Comparison of ENCODE assay signal across 8 cellular contexts in the genomic region with DNA sequence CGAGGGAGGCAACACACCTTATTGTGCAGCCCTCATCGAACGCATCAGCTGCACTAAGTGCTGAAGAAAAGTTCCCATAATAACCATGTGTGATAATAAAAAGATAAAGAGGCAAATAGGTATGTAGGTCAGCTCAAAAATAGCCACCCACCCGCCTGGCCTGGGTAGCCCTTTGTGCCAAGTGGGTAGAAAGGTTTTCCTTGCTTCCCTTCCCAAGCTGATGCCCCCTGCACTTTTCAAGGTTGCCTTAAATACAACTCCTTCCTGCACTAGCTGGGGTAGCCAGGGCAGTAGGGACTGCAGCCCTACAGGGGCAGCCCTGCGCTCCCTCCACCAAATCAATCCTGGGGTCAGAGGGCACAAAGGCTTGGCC. TPM values are rescaled to one million over a fixed set of nuclear protein-coding genes. Genes with fewer than 3 reads are reported as not detected.
DNase-seq lines count a peak whose midpoint lies in the region; ATAC-seq and TF ChIP-seq lines count a peak whose summit lies in the region.

No MANE protein-coding gene starts in this region.

- POLR2A ChIA-PET in GM10248 (lab: Yijun Ruan, JAX), result interaction anchor here (0.6 to 3.6 kb wide), 4 partner anchors 15 to 37 kb away, joined by 3 to 50 read pairs (median 10); a partner anchor contains a TSS

- peak overlapping the region; percentile 86 for H3K4me3 Mint-ChIP-seq in central memory CD8-positive, alpha-beta T cell

- H3K4me1 Mint-ChIP-seq in central memory CD8-positive, alpha-beta T cell, result peaks cover 62% of the 10 kb centered on the region

- TF ChIP-seq CTCF in GM10248 (IDR thresholded peaks at IDR 0.05; ENCODE audit: control extremely low read depth, extremely low read depth, low read depth, missing control alignments), result no peak

- DNase-seq in Right ventricle myocardium inferior (ENCODE audit: missing footprints) (no peak), cardiac septum (ENCODE audit: low spot score) (no peak), NCI-H2081 treated with DMSO at 0.1 percent for 48 hours (lab: John Stamatoyannopoulos, UW) (no peak), GM10248 (ENCODE audit: extremely low spot score) (no peak), H7 (no peak), NCI-H2171 (lab: John Stamatoyannopoulos, UW) (no peak)
- no peak for DNase-seq in central memory CD8-positive, alpha-beta T cell (ENCODE audit: low spot score in 2 of 2)

- no peaks in the 10 kb centered on the region for H3K27me3 Mint-ChIP-seq in central memory CD8-positive, alpha-beta T cell

- CTCF ChIA-PET in GM10248 (lab: Yijun Ruan, JAX), result interaction anchor here (0.7 to 3.3 kb wide), 15 partner anchors 9 to 212 kb away, joined by 3 to 18 read pairs (median 3); a partner anchor contains a TSS

- H3K36me3 ChIP-seq in mucosa of stomach (ENCODE audit: control insufficient read depth, insufficient read depth, low read length) (no peaks in the 10 kb centered on the region), H7 (replicated peaks; ENCODE audit: control insufficient read depth, insufficient read depth, low read length) (no peaks in the 10 kb centered on the region)

- H3K4me1 ChIP-seq in mucosa of stomach (ENCODE audit: control insufficient read depth, insufficient read depth, low read length), result peaks cover 45% of the 10 kb centered on the region

- intact Hi-C loops in Right ventricle myocardium inferior (cut with DNase I), result loop anchor here (1.0 kb wide), 1 partner anchor 13 kb away; a partner anchor contains a TSS
- intact Hi-C loops in cardiac septum (cut with DNase I), result no loop called here

- H3K9me3 ChIP-seq in mucosa of stomach (ENCODE audit: control insufficient read depth, low read length), result no peaks in the 10 kb centered on the region

- H3K27me3 ChIP-seq in mucosa of stomach (ENCODE audit: control insufficient read depth, insufficient read depth, low read length), result no peaks in the 10 kb centered on the region
- no peaks in the 10 kb centered on the region for H3K27me3 ChIP-seq in H7 (ENCODE audit: control insufficient read depth, insufficient read depth, low read length)

- H3K27ac Mint-ChIP-seq in central memory CD8-positive, alpha-beta T cell (ENCODE audit: low read depth), result peak overlapping the region; percentile 92

- peak overlapping the region; percentile 93 for H3K9ac ChIP-seq in mucosa of stomach (ENCODE audit: low read length)

- peaks cover 1% of the 10 kb centered on the region for H3K36me3 Mint-ChIP-seq in central memory CD8-positive, alpha-beta T cell (ENCODE audit: insufficient read depth)

- ATAC-seq in Right ventricle myocardium inferior, result peak; percentile 72
- no peak for ATAC-seq in central memory CD8-positive, alpha-beta T cell (replicated peaks; ENCODE audit: extremely low read depth, poor library complexity, severe bottlenecking)

- H3K9me3 Mint-ChIP-seq in central memory CD8-positive, alpha-beta T cell, result no peaks in the 10 kb centered on the region

- H3K4me3 ChIP-seq in mucosa of stomach (ENCODE audit: low read length) (no peak overlapping the region), H7 (ENCODE audit: insufficient read depth, low read depth, low read length) (no peak overlapping the region; the same call in 1 of the 2 replicates)

RNA-seq across cellular contexts. Expression of a gene that starts 13.5 kb away (rescaled TPM):
- total RNA-seq in Right ventricle myocardium inferior, result 71.4 TPM
- total RNA-seq in cardiac septum, result 22.6 TPM
- 54.2 and 123 TPM in 2 replicates for total RNA-seq in H7 (2014; rRNA removed; shearing (Covaris generic))

RNA-seq across cellular contexts. Expression of a gene that starts 44.1 kb away (rescaled TPM):
- total RNA-seq in Right ventricle myocardium inferior, result 35.4 TPM
- 21.2 TPM for total RNA-seq in cardiac septum
- 28.0 and 35.4 TPM in 2 replicates for total RNA-seq in H7 (2014; rRNA removed; shearing (Covaris generic))

RNA-seq across cellular contexts. Expression of a gene that starts 44.4 kb away (rescaled TPM):
- total RNA-seq in Right ventricle myocardium inferior (239 TPM), cardiac septum (171 TPM)
- 56.6 and 79.0 TPM in 2 replicates for total RNA-seq in H7 (2014; rRNA removed; shearing (Covaris generic))
